Comparison of ENCODE assay signal across 21 cellular contexts in the genomic region with DNA sequence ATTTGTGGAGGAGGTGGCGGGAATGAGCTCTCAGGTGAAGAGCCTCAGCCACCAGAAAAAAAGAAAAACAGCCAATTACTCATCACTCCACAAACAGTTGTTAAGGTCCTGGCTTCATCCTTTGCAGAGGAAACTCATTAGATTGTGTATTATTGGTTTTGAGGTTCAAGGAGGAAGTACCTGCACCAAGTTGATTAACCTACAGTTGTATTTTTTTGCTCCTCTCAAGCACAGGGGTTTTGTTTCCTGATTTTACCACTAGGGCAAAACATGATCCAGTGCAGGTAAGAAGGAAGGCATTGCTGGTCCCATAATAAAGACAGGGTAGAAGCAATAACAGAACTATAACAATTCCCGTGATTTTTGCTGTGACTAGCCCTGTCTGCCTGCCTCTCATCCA.
DNase-seq lines count a peak whose midpoint lies in the region; ATAC-seq, FAIRE-seq and TF ChIP-seq lines count a peak whose summit lies in the region.
"Had no signal": no experiment of that assay in that cellular context is flagged by ENCODE, and none has a peak within 500 bp of the region (broad histone marks: within the 10 kb centered on the region; RNA-seq: fewer than 3 reads in every experiment).

No MANE protein-coding gene starts in this region.

- no peaks in the 10 kb centered on the region for H3K79me1 ChIP-seq in H1 (ENCODE audit: low read depth, low read length)

- CTCF ChIA-PET in H1 (lab: Charles Lee; ENCODE audit: partially characterized antibody) = interaction anchor here (0.5 to 3.6 kb wide), 8 partner anchors 11 to 272 kb away, joined by 3 to 17 read pairs (median 4); no protein-coding TSS in a partner anchor
- CTCF ChIA-PET in activated CD4-positive, alpha-beta T cell treated with anti-CD3 and anti-CD28 coated beads, Interleukin-2, amount 10 ng/mL, durations not matched to agents 7 days and 5 days (lab: Charles Lee) = no interaction called here

- POLR2A ChIA-PET in H1 (lab: Charles Lee; ENCODE audit: partially characterized antibody) = no interaction called here
- POLR2A ChIA-PET in activated CD4-positive, alpha-beta T cell treated with anti-CD3 and anti-CD28 coated beads, Interleukin-2, amount 10 ng/mL, durations not matched to agents 7 days and 5 days (lab: Charles Lee) = no interaction called here

- peaks cover 17% of the 10 kb centered on the region for H3K9me3 Mint-ChIP-seq in nephron
- H3K9me3 Mint-ChIP-seq in activated CD4-positive, alpha-beta T cell treated with anti-CD3 and anti-CD28 coated beads, Interleukin-2, amount 10 ng/mL, durations not matched to agents 7 days and 5 days = no peaks in the 10 kb centered on the region

- H3K27me3 ChIP-seq in H1 (replicated peaks in 1 of 4; ENCODE audit: control insufficient read depth in 3 of 4, extremely low read depth in 1 of 4, insufficient read depth in 3 of 4, low read length in 3 of 4) = no peaks in the 10 kb centered on the region
- H3K27me3 ChIP-seq: brain microvascular endothelial cell had no signal

- H2BK5ac ChIP-seq in H1 (ENCODE audit: low read depth, low read length) = no peak overlapping the region

- H3K4me1 Mint-ChIP-seq in nephron = no peaks in the 10 kb centered on the region
- H3K4me1 Mint-ChIP-seq in activated CD4-positive, alpha-beta T cell treated with anti-CD3 and anti-CD28 coated beads, Interleukin-2, amount 10 ng/mL, durations not matched to agents 7 days and 5 days = peaks cover 3% of the 10 kb centered on the region
- H3K4me1 Mint-ChIP-seq: activated CD4-positive, alpha-beta T cell treated with anti-CD3 and anti-CD28 coated beads for 36 hours; activated naive CD8-positive, alpha-beta T cell treated with anti-CD3 and anti-CD28 coated beads, Interleukin-2, amount 50 U/mL, for 24 hours had no signal

- H3K18ac ChIP-seq in H1 (ENCODE audit: extremely low read depth, low read length) = no peak overlapping the region

- no peak overlapping the region for H3K27ac ChIP-seq in H1 (ENCODE audit: low read depth, low read length)
- H3K27ac ChIP-seq: brain microvascular endothelial cell, coronary artery, suprapubic skin had no signal

- peak; percentile 73 for FAIRE-seq in H1 (lab: Jason Lieb, UNC)
- FAIRE-seq: endothelial cell of umbilical vein had no signal

- peak; percentile 45 for ATAC-seq in HG02981 (IDR thresholded peaks at IDR 0.05; ENCODE audit: unreplicated experiment)
- ATAC-seq in GM18520 (IDR thresholded peaks at IDR 0.05; ENCODE audit: unreplicated experiment) = no peak
- no peak for ATAC-seq in stimulated activated naive CD8-positive, alpha-beta T cell treated with anti-CD3 and anti-CD28 coated beads, Interleukin-15, Interleukin-2, amounts not matched to agents 100 U/mL and 50 U/mL, for 24 hours
- ATAC-seq in mucosa of descending colon = no peak
- ATAC-seq: activated CD4-positive, alpha-beta T cell treated with anti-CD3 and anti-CD28 coated beads for 36 hours; activated naive CD8-positive, alpha-beta T cell treated with anti-CD3 and anti-CD28 coated beads, Interleukin-2, amount 50 U/mL, for 24 hours had no signal

- intact Hi-C loops in mucosa of descending colon (cut with DNase I, micrococcal nuclease) = no loop called here

- H3K9ac ChIP-seq in H1 (replicated peaks in 1 of 4; ENCODE audit: extremely low read depth in 1 of 4, low read depth in 3 of 4, low read length in 3 of 4) = no peak overlapping the region

- no peak overlapping the region for H3K4ac ChIP-seq in H1 (replicated peaks; ENCODE audit: insufficient read length, low read depth, low read length)

- H3K4me1 ChIP-seq in H1 (replicated peaks in 1 of 4; ENCODE audit: control insufficient read depth in 3 of 4, insufficient read depth in 4 of 4, low read length in 3 of 4) = 0 out of 7 replicates have a peak, but pooled peaks cover 0 to 2% (median 0%) of the 10 kb centered on the region in 4 experiments
- H3K4me1 ChIP-seq in mucosa of descending colon (ENCODE audit: low read depth) = no peaks in the 10 kb centered on the region
- H3K4me1 ChIP-seq: suprapubic skin had no signal

- H3K56ac ChIP-seq in H1 (replicated peaks; ENCODE audit: insufficient read length, low read depth, low read length) = no peak overlapping the region

- TF ChIP-seq EP300 in H1 (IDR thresholded peaks at IDR 0.05; ENCODE audit: borderline replicate concordance in 1 of 2, low read depth in 2 of 2, low read length in 2 of 2) = no peak

- H3K4me3 ChIP-seq in GM12875 (ENCODE audit: low read depth, low read length) = no peak overlapping the region
- no peak overlapping the region for H3K4me3 ChIP-seq in H1 (ENCODE audit: extremely low read depth in 1 of 4, insufficient read depth in 2 of 4, low read depth in 3 of 4, low read length in 4 of 4)
- H3K4me3 ChIP-seq in mucosa of descending colon = no peak overlapping the region
- H3K4me3 ChIP-seq: coronary artery, suprapubic skin had no signal

- H3K27me3 Mint-ChIP-seq in nephron (ENCODE audit: low read depth) = no peaks in the 10 kb centered on the region
- peaks cover 21% of the 10 kb centered on the region for H3K27me3 Mint-ChIP-seq in activated CD4-positive, alpha-beta T cell treated with anti-CD3 and anti-CD28 coated beads, Interleukin-2, amount 10 ng/mL, durations not matched to agents 7 days and 5 days

- no peak overlapping the region for H3K4me3 Mint-ChIP-seq in nephron
- no peak overlapping the region for H3K4me3 Mint-ChIP-seq in activated CD4-positive, alpha-beta T cell treated with anti-CD3 and anti-CD28 coated beads, Interleukin-2, amount 10 ng/mL, durations not matched to agents 7 days and 5 days
- H3K4me3 Mint-ChIP-seq: activated CD4-positive, alpha-beta T cell treated with anti-CD3 and anti-CD28 coated beads for 36 hours; activated naive CD8-positive, alpha-beta T cell treated with anti-CD3 and anti-CD28 coated beads, Interleukin-2, amount 50 U/mL, for 24 hours; CD4-positive, alpha-beta memory T cell had no signal

- H3K4me2 ChIP-seq in H1 (ENCODE audit: insufficient read depth in 1 of 2, low read depth in 2 of 2, low read length in 2 of 2) = no peak overlapping the region

- no peak overlapping the region for H4K8ac ChIP-seq in H1 (ENCODE audit: extremely low read depth, insufficient read depth, low read length)

- TF ChIP-seq CTCF in GM12875 (IDR thresholded peaks at IDR 0.05; ENCODE audit: borderline replicate concordance, insufficient read depth, low read depth, low read length) = 0 out of 2 replicates have a peak, but pooled peaks have one; percentile 5
- TF ChIP-seq CTCF in H1 (IDR thresholded peaks at IDR 0.05; ENCODE audit: control extremely low read depth in 1 of 3, insufficient read depth in 1 of 3, low read depth in 1 of 3, low read length in 3 of 3) = peak in 1 of 3 experiments; percentile 39; a peak in 1 of 4 replicates
- peak in 2 of 3 experiments; percentile 18 to 26 for TF ChIP-seq CTCF in nephron (IDR thresholded peaks at IDR 0.05; ENCODE audit: unreplicated experiment in 3 of 3)
- no peak for TF ChIP-seq CTCF in mucosa of descending colon (IDR thresholded peaks at IDR 0.05)

- no peak for TF ChIP-seq POLR2A in H1 (IDR thresholded peaks at IDR 0.05; ENCODE audit: control extremely low read depth in 1 of 2, low read depth in 2 of 2, low read length in 2 of 2)

- H2BK120ac ChIP-seq in H1 (replicated peaks; ENCODE audit: low read depth, low read length) = no peak overlapping the region

- H3K23ac ChIP-seq in H1 (ENCODE audit: insufficient read length) = no peak overlapping the region

- no peak overlapping the region for H2AK5ac ChIP-seq in H1 (ENCODE audit: low read depth, low read length)

- H3K79me2 ChIP-seq in H1 (ENCODE audit: control insufficient read depth in 1 of 2, insufficient read depth in 2 of 2, low read length in 2 of 2) = no peaks in the 10 kb centered on the region

- H2AFZ ChIP-seq in H1 (ENCODE audit: low read length) = no peak overlapping the region

- H3K9me3 ChIP-seq in H1 (ENCODE audit: insufficient read depth in 2 of 2, low read depth in 1 of 2, low read length in 1 of 2) (0 out of 4 replicates have a peak, but pooled peaks cover 0 to 3% of the 10 kb centered on the region in 2 experiments), mucosa of descending colon (no peaks in the 10 kb centered on the region)
- H3K9me3 ChIP-seq: suprapubic skin had no signal

- H3K36me3 ChIP-seq in H1 (ENCODE audit: control insufficient read depth in 2 of 4, insufficient read depth in 4 of 4, low read length in 3 of 4) = no peaks in the 10 kb centered on the region
- H3K36me3 ChIP-seq in mucosa of descending colon (ENCODE audit: low read depth) = no peaks in the 10 kb centered on the region
- H3K36me3 ChIP-seq: brain microvascular endothelial cell, suprapubic skin had no signal

- DNase-seq in H1 (ENCODE audit: low read depth in 1 of 2, low spot score in 2 of 2) (no peak), mucosa of descending colon (no peak)
- no peak for DNase-seq in stimulated activated naive CD8-positive, alpha-beta T cell treated with anti-CD3 and anti-CD28 coated beads, Interleukin-15, Interleukin-2, amounts not matched to agents 100 U/mL and 50 U/mL, for 24 hours
- no peak for DNase-seq in activated CD4-positive, alpha-beta T cell treated with anti-CD3 and anti-CD28 coated beads, Interleukin-2, amount 10 ng/mL, durations not matched to agents 7 days and 5 days
- DNase-seq: activated CD4-positive, alpha-beta T cell treated with anti-CD3 and anti-CD28 coated beads for 36 hours; activated effector memory CD4-positive, alpha-beta T cell treated with Interleukin-2 at 50 U/mL for 16 hours; activated naive CD8-positive, alpha-beta T cell treated with anti-CD3 and anti-CD28 coated beads, Interleukin-2, amount 50 U/mL, for 24 hours; brain microvascular endothelial cell; CD4-positive, alpha-beta memory T cell; DMS79; foreskin fibroblast; HCEC 1CT; NCI-H2029; NCI-H446 had no signal

- H2BK12ac ChIP-seq in H1 (ENCODE audit: low read depth, low read length) = no peak overlapping the region

- H3K23me2 ChIP-seq in H1 (ENCODE audit: low read depth, low read length) = no peaks in the 10 kb centered on the region

- H4K91ac ChIP-seq in H1 (replicated peaks; ENCODE audit: insufficient read length, low read length) = no peak overlapping the region

- H2BK15ac ChIP-seq in H1 (ENCODE audit: low read length) = no peak overlapping the region

- 74% methylated on average over 2 of the region's 2 CpGs; no CpG with 5 or more reads in 1 of the 2 experiments for WGBS in H1 (ENCODE audit: extremely low coverage in 1 of 2, insufficient coverage in 1 of 2, insufficient read length in 1 of 2, insufficient replicate concordance in 2 of 2, low coverage in 1 of 2, low lambda C conversion rate in 2 of 2, missing lambda C conversion rate in 1 of 2), 2 experiments

- no peak overlapping the region for H2BK20ac ChIP-seq in H1 (ENCODE audit: low read length)

- peak overlapping the region; percentile 92 to 94 (median 93) for H3K27ac Mint-ChIP-seq in nephron
- H3K27ac Mint-ChIP-seq in activated CD4-positive, alpha-beta T cell treated with anti-CD3 and anti-CD28 coated beads, Interleukin-2, amount 10 ng/mL, durations not matched to agents 7 days and 5 days = no peak overlapping the region
- H3K27ac Mint-ChIP-seq: activated CD4-positive, alpha-beta T cell treated with anti-CD3 and anti-CD28 coated beads for 36 hours; activated naive CD8-positive, alpha-beta T cell treated with anti-CD3 and anti-CD28 coated beads, Interleukin-2, amount 50 U/mL, for 24 hours; CD4-positive, alpha-beta memory T cell had no signal

- no peak overlapping the region for H3K14ac ChIP-seq in H1 (ENCODE audit: insufficient read length)

- peak; percentile 3 to 9; a peak in 1 of 4 replicates for TF ChIP-seq RAD21 in H1 (IDR thresholded peaks at IDR 0.05 in 1 of 2, conservative IDR thresholded peaks at IDR 0.05 in 1 of 2; ENCODE audit: low read depth in 2 of 2, low read length in 2 of 2)

- H3K36me3 Mint-ChIP-seq in nephron (ENCODE audit: low read depth) = peaks cover 10% of the 10 kb centered on the region
- no peaks in the 10 kb centered on the region for H3K36me3 Mint-ChIP-seq in activated CD4-positive, alpha-beta T cell treated with anti-CD3 and anti-CD28 coated beads, Interleukin-2, amount 10 ng/mL, durations not matched to agents 7 days and 5 days (ENCODE audit: low read depth)

- H4K20me1 ChIP-seq in H1 (replicated peaks in 1 of 2; ENCODE audit: control insufficient read depth in 1 of 2, insufficient read depth in 2 of 2, low read length in 2 of 2) = no peaks in the 10 kb centered on the region

- H4K5ac ChIP-seq in H1 (ENCODE audit: insufficient read length, low read depth, low read length) = no peak overlapping the region
